Comparison of ENCODE assay signal across 1 cellular context in the genomic region with DNA sequence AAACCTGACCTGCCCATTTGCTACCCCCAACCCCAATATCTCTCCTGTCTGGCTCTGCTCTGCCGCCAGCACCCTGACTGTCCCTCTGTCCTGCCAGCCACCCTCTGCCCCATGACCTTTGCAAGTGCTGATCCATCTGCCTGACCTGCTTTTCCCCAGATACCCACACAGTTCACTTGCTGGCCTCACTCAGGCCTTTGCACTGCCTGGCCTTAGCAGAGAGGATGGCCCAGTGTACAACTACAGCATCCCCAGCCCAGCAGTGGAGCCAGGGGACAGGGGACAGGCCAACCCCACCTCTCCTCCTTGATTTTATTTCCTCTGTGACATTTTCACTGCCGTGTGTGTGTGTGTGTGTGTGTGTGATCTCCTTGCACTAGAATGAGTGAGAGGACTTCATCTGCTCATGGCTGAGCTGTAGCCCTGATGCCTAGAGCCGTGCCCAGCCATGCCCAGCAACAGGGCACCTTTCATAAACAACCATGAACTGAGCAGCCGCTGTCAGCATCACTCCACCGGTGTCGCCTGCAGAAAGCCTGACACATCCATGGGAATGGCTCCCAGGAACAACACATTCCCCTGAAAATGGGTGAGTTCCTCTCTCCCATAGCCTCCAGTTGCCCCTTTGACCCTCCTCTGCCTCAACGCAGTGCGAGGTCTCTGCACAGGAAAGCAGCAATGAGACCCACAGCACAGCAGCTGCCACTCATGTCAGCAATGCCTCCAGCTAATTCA.
TF ChIP-seq lines count a peak whose summit lies in the region.

No MANE protein-coding gene starts in this region.

TF ChIP-seq in A549, 52 proteins besides CTCF, POLR2A, EP300 and RAD21 (continued from another document):
- TF ChIP-seq, protein P1, sequence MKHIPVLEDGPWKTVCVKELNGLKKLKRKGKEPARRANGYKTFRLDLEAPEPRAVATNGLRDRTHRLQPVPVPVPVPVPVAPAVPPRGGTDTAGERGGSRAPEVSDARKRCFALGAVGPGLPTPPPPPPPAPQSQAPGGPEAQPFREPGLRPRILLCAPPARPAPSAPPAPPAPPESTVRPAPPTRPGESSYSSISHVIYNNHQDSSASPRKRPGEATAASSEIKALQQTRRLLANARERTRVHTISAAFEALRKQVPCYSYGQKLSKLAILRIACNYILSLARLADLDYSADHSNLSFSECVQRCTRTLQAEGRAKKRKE (CRISPR knock-in tag; IDR thresholded peaks at IDR 0.05; ENCODE audit: low read depth), result no peak
- TF ChIP-seq ZC3H11A (IDR thresholded peaks at IDR 0.05) (no peak), RNF2 (IDR thresholded peaks at IDR 0.05; ENCODE audit: borderline replicate concordance, low read depth) (no peak), HOXB5 (CRISPR knock-in tag; IDR thresholded peaks at IDR 0.05) (no peak), JUN (IDR thresholded peaks at IDR 0.05) (no peak), GATA3 (IDR thresholded peaks at IDR 0.05; ENCODE audit: borderline replicate concordance) (no peak), TFCP2L1 (CRISPR knock-in tag; IDR thresholded peaks at IDR 0.05) (no peak), ESRRA (IDR thresholded peaks at IDR 0.05; ENCODE audit: borderline replicate concordance, low read length) (no peak), EHF (CRISPR knock-in tag; IDR thresholded peaks at IDR 0.05) (no peak)
- TF ChIP-seq, protein P2, sequence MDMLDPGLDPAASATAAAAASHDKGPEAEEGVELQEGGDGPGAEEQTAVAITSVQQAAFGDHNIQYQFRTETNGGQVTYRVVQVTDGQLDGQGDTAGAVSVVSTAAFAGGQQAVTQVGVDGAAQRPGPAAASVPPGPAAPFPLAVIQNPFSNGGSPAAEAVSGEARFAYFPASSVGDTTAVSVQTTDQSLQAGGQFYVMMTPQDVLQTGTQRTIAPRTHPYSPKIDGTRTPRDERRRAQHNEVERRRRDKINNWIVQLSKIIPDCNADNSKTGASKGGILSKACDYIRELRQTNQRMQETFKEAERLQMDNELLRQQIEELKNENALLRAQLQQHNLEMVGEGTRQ (IDR thresholded peaks at IDR 0.05), result no peak
